ENCODE assay signal across 12 cellular contexts in the genomic region with DNA sequence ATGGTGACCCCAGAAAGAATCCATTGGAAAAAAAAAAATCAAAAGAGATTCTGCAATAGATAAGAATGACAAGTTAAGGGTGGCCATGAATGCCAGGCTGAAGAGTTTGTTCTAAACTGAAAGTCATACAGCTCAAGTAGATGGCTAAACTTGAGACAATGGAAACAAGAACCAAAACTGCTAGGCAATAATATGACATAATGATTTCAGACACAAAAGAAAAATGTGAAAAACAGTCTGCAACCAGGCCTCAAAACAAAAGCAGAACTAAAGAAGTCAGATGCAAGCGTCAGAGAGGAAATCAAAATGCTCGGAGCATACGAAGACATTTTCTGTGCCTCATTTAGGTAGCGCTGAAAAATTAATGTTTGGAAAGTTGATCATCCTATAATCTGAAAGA. TPM values are rescaled to one million over a fixed set of nuclear protein-coding genes. Genes with fewer than 3 reads are reported as not detected.
A peak's percentile ranks its signal among the peaks of the same experiment; 100 is the strongest.
DNase-seq lines count a peak whose midpoint lies in the region; ATAC-seq, FAIRE-seq and TF ChIP-seq lines count a peak whose summit lies in the region.
"Had no signal": no experiment of that assay in that cellular context is flagged by ENCODE, and none has a peak within 500 bp of the region (broad histone marks: within the 10 kb centered on the region; RNA-seq: fewer than 3 reads in every experiment).

No MANE protein-coding gene starts in this region.

- H3K36me3 ChIP-seq in GM12878 (ENCODE audit: control insufficient read depth in 2 of 2, insufficient read depth in 2 of 2, low read length in 1 of 2) (no peaks in the 10 kb centered on the region), Karpas-422 (ENCODE audit: insufficient read depth, low read length) (no peaks in the 10 kb centered on the region), testis (ENCODE audit: low read depth, missing control alignments) (no peaks in the 10 kb centered on the region)

- H3K4me2 ChIP-seq in GM12878 (ENCODE audit: control insufficient read depth, insufficient read depth): peak overlapping the region; percentile 49; the same call in 1 of the 2 replicates
- H3K4me2 ChIP-seq in Karpas-422 (ENCODE audit: low read depth, low read length, poor library complexity, severe bottlenecking): no peak overlapping the region

- no peak for TF ChIP-seq EP300 in GM12878 (IDR thresholded peaks at IDR 0.05; ENCODE audit: borderline replicate concordance in 1 of 2, control insufficient read depth in 1 of 2, low read depth in 2 of 2, low read length in 2 of 2)

- H3K4me3 ChIP-seq in GM12878 (no peak overlapping the region), Karpas-422 (ENCODE audit: low read length) (no peak overlapping the region), testis (no peak overlapping the region)
- H3K4me3 ChIP-seq: heart left ventricle had no signal

- peaks cover 4% of the 10 kb centered on the region; the same call in 1 of the 2 replicates for H3K4me1 ChIP-seq in GM12878 (ENCODE audit: control insufficient read depth, insufficient read depth, low read length)
- H3K4me1 ChIP-seq in Karpas-422 (ENCODE audit: low read length): no peaks in the 10 kb centered on the region
- H3K4me1 ChIP-seq in testis: no peaks in the 10 kb centered on the region

- H3K27me3 ChIP-seq in GM12878 (replicated peaks in 1 of 2; ENCODE audit: control insufficient read depth in 2 of 2, insufficient read depth in 2 of 2, low read length in 1 of 2) (no peaks in the 10 kb centered on the region), Karpas-422 (ENCODE audit: low read length) (no peaks in the 10 kb centered on the region), testis (no peaks in the 10 kb centered on the region)
- H3K27me3 ChIP-seq: heart left ventricle had no signal

- intact Hi-C loops in GM12878 (cut with micrococcal nuclease; ENCODE audit: unreplicated experiment) (loop anchor here (2.0 kb wide), 1 partner anchor 20 kb away; no protein-coding TSS in a partner anchor), testis (cut with DNase I; ENCODE audit: low total_unique reads) (no loop called here)

- SMC1A ChIA-PET in GM12878 (lab: Charles Lee; ENCODE audit: uncharacterized antibody, unreplicated experiment): interaction anchor here (0.7 to 1.8 kb wide), 3 partner anchors 9 to 56 kb away, joined by 3 to 7 read pairs (median 5); a partner anchor contains a TSS

- ATAC-seq in GM21423 (IDR thresholded peaks at IDR 0.05; ENCODE audit: unreplicated experiment) (peak; percentile 91), HG03432 (IDR thresholded peaks at IDR 0.05; ENCODE audit: unreplicated experiment) (peak; percentile 73), GM12878 (peak; percentile 99)
- ATAC-seq: natural killer cell treated with Interleukin-12 subunit alpha and Interleukin-12 subunit beta and Interleukin-15 and Interleukin-18, amount 100 ng/mL, for 72 hours had no signal

- H3K27ac ChIP-seq in GM12878 (ENCODE audit: control insufficient read depth, insufficient read depth) (no peak overlapping the region), Karpas-422 (ENCODE audit: low read length) (no peak overlapping the region), testis (no peak overlapping the region)

- POLR2A ChIA-PET in GM12878 (lab: Charles Lee): interaction anchor here (1.0 kb wide), 1 partner anchor 342 kb away, joined by 3 read pairs; no protein-coding TSS in a partner anchor

- no TSS peak for BruUV-seq in GM12878 (replicated peaks; lab: Mats Ljungman, UMichigan)

- TF ChIP-seq RAD21 in GM12878 (IDR thresholded peaks at IDR 0.05; ENCODE audit: insufficient read depth, low read depth, low read length): no peak

- H3K9me3 ChIP-seq in GM12878 (replicated peaks; ENCODE audit: control insufficient read depth, insufficient read depth, low read length) (no peaks in the 10 kb centered on the region), Karpas-422 (ENCODE audit: low read length) (no peaks in the 10 kb centered on the region), testis (no peaks in the 10 kb centered on the region)
- H3K9me3 ChIP-seq: heart left ventricle had no signal

- in situ Hi-C loops in GM12878 (cut with MboI): no loop called here

- FAIRE-seq in GM12892 (lab: Jason Lieb, UNC): peak; percentile 44
- FAIRE-seq in GM12878 (lab: Jason Lieb, UNC): peak; percentile 66
- FAIRE-seq: colon had no signal

- H2AFZ ChIP-seq in GM12878 (ENCODE audit: control insufficient read depth, low read depth, low read length) (peak overlapping the region; percentile 73), Karpas-422 (ENCODE audit: low read length) (no peak overlapping the region)

- 19% methylated on average over 4 of the region's 4 CpGs for WGBS in GM12878 (ENCODE audit: insufficient coverage, insufficient replicate concordance, low lambda C conversion rate, missing lambda C conversion rate)
- 87 to 95% methylated on average over 4 of the region's 4 CpGs for WGBS in testis, 2 donors

- CTCF ChIA-PET in GM12878 (lab: Yijun Ruan, JAX): no interaction called here

- H4K20me1 ChIP-seq in GM12878 (ENCODE audit: control insufficient read depth, insufficient read depth) (no peaks in the 10 kb centered on the region), Karpas-422 (ENCODE audit: insufficient read depth, low read depth, low read length) (no peaks in the 10 kb centered on the region)

- H3K9ac ChIP-seq in GM12878 (ENCODE audit: control insufficient read depth, insufficient read depth, low read length): peak overlapping the region; percentile 15; the same call in 1 of the 2 replicates
- no peak overlapping the region for H3K9ac ChIP-seq in Karpas-422 (ENCODE audit: low read length)

- DNase-seq in GM12892 (ENCODE audit: insufficient read length) (peak; percentile 8), GM12878 (ENCODE audit: low read depth, low spot score) (peak; percentile 70), anterior cingulate cortex (lab: John Stamatoyannopoulos, UW) (no peak), Karpas-422 (no peak), testis (no peak), ecto neural progenitor cell (ENCODE audit: low spot score) (no peak)
- DNase-seq: CD4-positive, alpha-beta memory T cell; heart left ventricle had no signal

- RAD21 ChIA-PET in GM12878 (lab: Charles Lee; ENCODE audit: unreplicated experiment): interaction anchor here (0.6 to 1.0 kb wide), 4 partner anchors 11 to 126 kb away, joined by 3 read pairs; a partner anchor contains a TSS

- TF ChIP-seq POLR2A in GM12892 (IDR thresholded peaks at IDR 0.05; ENCODE audit: low read depth, low read length): no peak
- TF ChIP-seq POLR2A in GM12878 (IDR thresholded peaks at IDR 0.05; ENCODE audit: low read depth, low read length): no peak
- TF ChIP-seq POLR2A in testis (IDR thresholded peaks at IDR 0.05): no peak

- H3K79me2 ChIP-seq in GM12878 (ENCODE audit: control insufficient read depth, insufficient read depth, low read length): no peaks in the 10 kb centered on the region
- no peaks in the 10 kb centered on the region for H3K79me2 ChIP-seq in Karpas-422 (ENCODE audit: low read length)

- TF ChIP-seq CTCF in GM12878 (IDR thresholded peaks at IDR 0.05 in 2 of 3, conservative IDR thresholded peaks at IDR 0.05 in 1 of 3; ENCODE audit: control insufficient read depth in 2 of 3, extremely low read depth in 1 of 3, insufficient read depth in 1 of 3, low read depth in 3 of 3, low read length in 3 of 3) (no peak), testis (IDR thresholded peaks at IDR 0.05) (no peak)

- no peaks in the 10 kb centered on the region for H3K9me2 ChIP-seq in Karpas-422 (replicated peaks; ENCODE audit: insufficient read depth, low read length)

RNA-seq across cellular contexts. Expression of a gene that starts 54.4 kb away (rescaled TPM):
- 2.0 TPM for polyA plus RNA-seq in GM12892 (2012; ENCODE audit: missing spikeins)
- 23.6 and 27.1 TPM in 2 replicates for total RNA-seq in GM12878 (2013; cell fraction: nucleolus; rRNA removed)
- total RNA-seq in GM12878 (2014; rRNA removed) (0.45 and 0.71 TPM in 2 replicates), GM12878 (2014; rRNA removed; fragmentation: Illumina TruSeq; extraction: Trizol) (0.63 and 0.64 TPM in 2 replicates), GM12878 (2021) (0.69 and 0.92 TPM in 2 replicates), testis (10 to 100 TPM; 39.8 to 48.3 TPM)
- polyA plus RNA-seq in GM12878 (2011; ENCODE audit: low read depth): 1.5 TPM
- polyA plus RNA-seq in GM12878 (2011; rRNA removed) (8.1 and 8.3 TPM in 2 replicates), GM12878 (2014; fragmentation: Illumina TruSeq; extraction: Trizol) (0.55 and 0.76 TPM in 2 replicates), GM12878 (2014; fragmentation: Nextera tagmentation; extraction: Ambion mirVana) (under 1 TPM; 0.11 to 0.18 TPM), GM12878 (2014; rRNA removed) (0.41 and 0.47 TPM in 2 replicates), GM12878 (2016; fragmentation: Nextera tagmentation; extraction: Ambion mirVana) (under 1 TPM; 0.15 to 0.51 TPM), testis (ENCODE audit: insufficient read depth, low read depth, low replicate concordance) (20.5 TPM)
- polyA plus RNA-seq in GM12878 (2011; cell fraction: cytosol; rRNA removed): 4.7 and 6.4 TPM in 2 replicates
- 4.7 and 7.8 TPM in 2 replicates for polyA plus RNA-seq in GM12878 (2011; cell fraction: nucleus; rRNA removed)
- polyA plus RNA-seq in GM12878 (2012): 2.3 and 2.6 TPM in 2 replicates
- polyA minus RNA-seq in GM12878 (2011; rRNA and poly(A)+ RNA removed): 7.1 and 12.7 TPM in 2 replicates
- 2.5 and 3.2 TPM in 2 replicates for polyA minus RNA-seq in GM12878 (2011; cell fraction: cytosol; rRNA and poly(A)+ RNA removed)
- polyA minus RNA-seq in GM12878 (2011; cell fraction: nucleus; rRNA and poly(A)+ RNA removed): 5.4 and 5.7 TPM in 2 replicates
- 3.5 and 6.1 TPM in 2 replicates for total RNA-seq in Karpas-422 (2014; rRNA removed; shearing (Covaris generic); ENCODE audit: low replicate concordance)

RNA-seq across cellular contexts. Expression of a gene that starts 56.7 kb away (rescaled TPM):
- 1.7 TPM for polyA plus RNA-seq in GM12892 (2012; ENCODE audit: missing spikeins)
- 9.9 and 11.4 TPM in 2 replicates for total RNA-seq in GM12878 (2013; cell fraction: nucleolus; rRNA removed)
- total RNA-seq in GM12878 (2014; rRNA removed) (0.56 and 0.65 TPM in 2 replicates), GM12878 (2014; rRNA removed; fragmentation: Illumina TruSeq; extraction: Trizol) (0.81 and 1.3 TPM in 2 replicates), GM12878 (2021) (0.64 and 0.74 TPM in 2 replicates), testis (10 to 100 TPM in 1 of 2 donors, 1 to 10 TPM in 1; 9.6 to 11.7 TPM)
- 0.42 TPM for polyA plus RNA-seq in GM12878 (2011; ENCODE audit: low read depth)
- polyA plus RNA-seq in GM12878 (2011; rRNA removed) (1.6 and 3.3 TPM in 2 replicates), GM12878 (2014; fragmentation: Illumina TruSeq; extraction: Trizol) (0.88 and 1.6 TPM in 2 replicates), GM12878 (2014; fragmentation: Nextera tagmentation; extraction: Ambion mirVana) (under 1 TPM; 0.18 to 0.40 TPM), GM12878 (2014; rRNA removed) (0.34 and 0.79 TPM in 2 replicates), GM12878 (2016; fragmentation: Nextera tagmentation; extraction: Ambion mirVana) (under 1 TPM; 0.54 to 0.64 TPM), testis (ENCODE audit: insufficient read depth, low read depth, low replicate concordance) (27.7 TPM)
- 0.43 and 0.63 TPM in 2 replicates for polyA plus RNA-seq in GM12878 (2011; cell fraction: cytosol; rRNA removed)
- 0.94 and 0.97 TPM in 2 replicates for polyA plus RNA-seq in GM12878 (2011; cell fraction: nucleus; rRNA removed)
- 0.58 TPM in 2 replicates for polyA plus RNA-seq in GM12878 (2012)
- 1.0 and 1.8 TPM in 2 replicates for polyA minus RNA-seq in GM12878 (2011; rRNA and poly(A)+ RNA removed)
- 1.0 TPM in 1 of 2 replicates, not detected in the other for polyA minus RNA-seq in GM12878 (2011; cell fraction: cytosol; rRNA and poly(A)+ RNA removed)
- 0.97 and 2.7 TPM in 2 replicates for polyA minus RNA-seq in GM12878 (2011; cell fraction: nucleus; rRNA and poly(A)+ RNA removed)
- total RNA-seq in Karpas-422 (2014; rRNA removed; shearing (Covaris generic); ENCODE audit: low replicate concordance): 2.5 and 6.2 TPM in 2 replicates

Comparison
In these comparisons a context has a peak if more than half of its experiments do, and no peak if none do; other contexts are left out.
1. DNase-seq: peak in GM12892 (single experiment) and GM12878 (single experiment); none in anterior cingulate cortex (0 of 58), Karpas-422 (single experiment), testis (single experiment) and ecto neural progenitor cell (single experiment).
2. Peak in every context shown above with its lines, with median percentiles within 50 percentile points of each other: ATAC-seq.